ENCODE assay signal across 11 cellular contexts in the genomic region with DNA sequence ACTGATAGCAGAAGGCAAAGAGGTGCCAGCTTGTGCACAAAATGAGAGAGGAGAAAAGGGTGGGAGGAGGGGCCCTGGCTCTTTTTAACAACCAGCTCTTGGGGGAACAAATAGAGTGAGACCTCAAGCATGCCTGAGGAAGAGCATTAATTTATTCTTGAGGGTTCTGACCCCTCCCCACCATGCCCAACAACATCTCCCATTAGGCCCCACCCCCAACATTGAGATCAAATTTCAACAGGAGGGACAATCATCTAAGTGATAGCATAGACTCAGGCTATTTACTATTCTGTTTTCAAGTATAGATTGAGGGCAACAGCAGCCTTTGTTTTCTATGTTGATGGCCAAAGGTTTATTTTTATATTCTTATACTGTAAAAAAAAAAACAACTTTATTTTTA. TPM values are rescaled to one million over a fixed set of nuclear protein-coding genes. Genes with fewer than 3 reads are reported as not detected.
DNase-seq lines count a peak whose midpoint lies in the region; ATAC-seq, FAIRE-seq and TF ChIP-seq lines count a peak whose summit lies in the region.
"Had no signal": no experiment of that assay in that cellular context is flagged by ENCODE, and none has a peak within 500 bp of the region (broad histone marks: within the 10 kb centered on the region; RNA-seq: fewer than 3 reads in every experiment).

No MANE protein-coding gene starts in this region.

- H4K5ac ChIP-seq in mesendoderm (ENCODE audit: low read length): no peak overlapping the region

- no peak overlapping the region for H3K4me3 Mint-ChIP-seq in activated CD4-positive, alpha-beta T cell treated with anti-CD3 and anti-CD28 coated beads, Interleukin-2, amount 10 ng/mL, durations not matched to agents 7 days and 5 days

- no peak overlapping the region for H3K9ac ChIP-seq in mesendoderm (ENCODE audit: low read length)

- H3K79me2 ChIP-seq in mesendoderm (ENCODE audit: control insufficient read depth, insufficient read depth, low read length): peaks cover 2% of the 10 kb centered on the region

- H3K4me1 Mint-ChIP-seq in activated CD4-positive, alpha-beta T cell treated with anti-CD3 and anti-CD28 coated beads, Interleukin-2, amount 10 ng/mL, durations not matched to agents 7 days and 5 days: peaks cover 26% of the 10 kb centered on the region

- CTCF ChIA-PET in activated CD4-positive, alpha-beta T cell treated with anti-CD3 and anti-CD28 coated beads, Interleukin-2, amount 10 ng/mL, durations not matched to agents 7 days and 5 days (lab: Charles Lee): interaction anchor here (1.4 kb wide), 1 partner anchor 13 kb away, joined by 3 read pairs; no protein-coding TSS in a partner anchor

- H2BK15ac ChIP-seq in mesendoderm (replicated peaks; ENCODE audit: low read depth): no peak overlapping the region

- no peak overlapping the region for H2BK5ac ChIP-seq in mesendoderm (ENCODE audit: low read length)

- no peak overlapping the region for H3K56ac ChIP-seq in mesendoderm (ENCODE audit: low read length)

- H3K9me3 Mint-ChIP-seq in activated CD4-positive, alpha-beta T cell treated with anti-CD3 and anti-CD28 coated beads, Interleukin-2, amount 10 ng/mL, durations not matched to agents 7 days and 5 days: no peaks in the 10 kb centered on the region

- H3K4me3 ChIP-seq in mesendoderm (ENCODE audit: low read length): no peak overlapping the region
- H3K4me3 ChIP-seq in uterus: no peak overlapping the region
- H3K4me3 ChIP-seq: hepatocyte had no signal

- H2BK120ac ChIP-seq in mesendoderm (ENCODE audit: low read depth, low read length): no peak overlapping the region

- POLR2A ChIA-PET in activated CD4-positive, alpha-beta T cell treated with anti-CD3 and anti-CD28 coated beads, Interleukin-2, amount 10 ng/mL, durations not matched to agents 7 days and 5 days (lab: Charles Lee): no interaction called here

- intact Hi-C loops in uterus (cut with DNase I; ENCODE audit: low total_unique reads): no loop called here

- H3K27me3 ChIP-seq in mesendoderm (ENCODE audit: insufficient read depth, low read length, poor library complexity): no peaks in the 10 kb centered on the region
- H3K27me3 ChIP-seq in uterus: no peaks in the 10 kb centered on the region
- H3K27me3 ChIP-seq: hepatocyte had no signal

- H4K8ac ChIP-seq in mesendoderm (ENCODE audit: low read depth, low read length): peak overlapping the region; percentile 15

- no peak overlapping the region for H3K27ac Mint-ChIP-seq in activated CD4-positive, alpha-beta T cell treated with anti-CD3 and anti-CD28 coated beads, Interleukin-2, amount 10 ng/mL, durations not matched to agents 7 days and 5 days

- peaks cover 3% of the 10 kb centered on the region for H3K79me1 ChIP-seq in mesendoderm (ENCODE audit: low read length)

- H3K27me3 Mint-ChIP-seq in activated CD4-positive, alpha-beta T cell treated with anti-CD3 and anti-CD28 coated beads, Interleukin-2, amount 10 ng/mL, durations not matched to agents 7 days and 5 days: no peaks in the 10 kb centered on the region

- TF ChIP-seq CTCF in uterus (IDR thresholded peaks at IDR 0.05): no peak

- ATAC-seq in HG02642 (IDR thresholded peaks at IDR 0.05; ENCODE audit: poor library complexity, unreplicated experiment): no peak
- ATAC-seq: left ventricle myocardium superior had no signal

- no peak overlapping the region for H3K4me2 ChIP-seq in mesendoderm (ENCODE audit: low read length)
- H3K4me2 ChIP-seq: hepatocyte had no signal

- H3K27ac ChIP-seq in mesendoderm (ENCODE audit: low read depth, low read length) (no peak overlapping the region), uterus (no peak overlapping the region)
- H3K27ac ChIP-seq: hepatocyte had no signal

- H3K36me3 ChIP-seq in mesendoderm (ENCODE audit: control insufficient read depth, insufficient read depth, low read length) (no peaks in the 10 kb centered on the region), uterus (no peaks in the 10 kb centered on the region)

- no peak overlapping the region for H3K4ac ChIP-seq in mesendoderm (ENCODE audit: low read depth, low read length)

- H3K36me3 Mint-ChIP-seq in activated CD4-positive, alpha-beta T cell treated with anti-CD3 and anti-CD28 coated beads, Interleukin-2, amount 10 ng/mL, durations not matched to agents 7 days and 5 days (ENCODE audit: low read depth): peaks cover 26% of the 10 kb centered on the region

- TF ChIP-seq POLR2A in uterus (IDR thresholded peaks at IDR 0.05): no peak

- no peak overlapping the region for H2AK5ac ChIP-seq in mesendoderm (ENCODE audit: low read length)

- H3K23ac ChIP-seq in mesendoderm (ENCODE audit: low read length): no peak overlapping the region

- H3K18ac ChIP-seq in mesendoderm (ENCODE audit: low read length): no peak overlapping the region

- DNase-seq in GM19239 (ENCODE audit: insufficient read length, low spot score) (no peak), NCI-H1436 (lab: John Stamatoyannopoulos, UW) (peak; percentile 64), NCI-H748 treated with DMSO at 0.1 percent for 48 hours (lab: John Stamatoyannopoulos, UW) (peak; percentile 73), mesendoderm (peak; percentile 59), uterus (no peak)
- DNase-seq in activated CD4-positive, alpha-beta T cell treated with anti-CD3 and anti-CD28 coated beads, Interleukin-2, amount 10 ng/mL, durations not matched to agents 7 days and 5 days: no peak
- DNase-seq: activated CD8-positive, alpha-beta memory T cell treated with anti-CD3 and anti-CD28 coated beads for 24 hours; left ventricle myocardium superior; NCI-H1092 had no signal

- peak; percentile 8 for FAIRE-seq in GM19239 (lab: Jason Lieb, UNC)

- no peaks in the 10 kb centered on the region for H3K9me3 ChIP-seq in uterus

- H3K4me1 ChIP-seq in mesendoderm (ENCODE audit: control insufficient read depth, low read depth, low read length): peaks cover 17% of the 10 kb centered on the region
- no peaks in the 10 kb centered on the region for H3K4me1 ChIP-seq in uterus

RNA-seq across cellular contexts. Expression of gene FUT8, which starts 59.7 kb away (rescaled TPM):
- polyA plus RNA-seq in mesendoderm (2013, experiment 1 of 2): 13.2 TPM
- polyA plus RNA-seq in mesendoderm (2013, experiment 2 of 2): 13.6 TPM
- total RNA-seq in uterus: 10 to 100 TPM; 39.2 to 57.6 (median 51.8) TPM
- 10 to 100 TPM; 70.9 to 79.2 TPM for total RNA-seq in activated CD4-positive, alpha-beta T cell treated with anti-CD3 and anti-CD28 coated beads, Interleukin-2, amount 10 ng/mL, durations not matched to agents 7 days and 5 days

Comparison
In these comparisons a context has a peak if more than half of its experiments do, and no peak if none do; other contexts are left out.
1. DNase-seq: peak in NCI-H1436 (single experiment), NCI-H748 treated with DMSO at 0.1 percent for 48 hours (single experiment) and mesendoderm (single experiment); none in GM19239 (single experiment), uterus (0 of 2) and activated CD4-positive, alpha-beta T cell treated with anti-CD3 and anti-CD28 coated beads, Interleukin-2, amount 10 ng/mL, durations not matched to agents 7 days and 5 days (single experiment).